ENCODE assay signal across 31 cellular contexts in the genomic region with DNA sequence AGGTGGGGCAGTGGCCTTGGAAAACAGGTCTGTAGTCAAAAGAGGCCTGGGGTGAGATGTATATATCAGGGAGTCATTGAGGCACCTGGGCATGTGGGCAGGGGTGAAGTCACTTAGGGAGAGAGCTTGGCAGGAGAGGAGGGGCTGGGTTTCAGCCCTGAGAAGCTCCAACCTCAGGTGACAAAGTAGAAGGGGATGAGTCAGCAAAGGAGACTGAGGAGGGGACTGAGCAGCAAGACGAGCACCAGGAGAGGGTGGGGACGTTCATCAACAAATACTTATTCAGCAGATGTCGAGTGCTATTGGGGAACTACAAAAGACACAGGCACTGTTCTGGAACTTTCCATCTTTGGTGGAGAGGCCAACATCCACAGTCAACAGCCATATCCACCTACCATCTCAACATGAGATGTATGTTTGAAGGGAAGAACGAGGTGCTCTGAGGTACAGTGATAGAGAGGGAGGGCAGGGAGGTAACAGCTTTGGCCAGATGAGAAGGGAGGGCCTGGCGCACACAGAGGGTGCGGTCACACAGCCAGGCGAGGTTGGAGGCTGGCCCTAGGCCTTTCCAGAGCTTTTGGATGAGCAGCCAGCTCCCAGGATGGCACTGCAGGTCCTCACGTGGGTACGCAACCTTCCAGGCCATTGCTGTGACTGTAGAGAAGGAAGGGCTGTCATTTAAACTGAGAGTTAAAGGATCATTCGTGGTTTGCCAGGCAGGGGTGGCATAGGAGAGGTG. TPM values are rescaled to one million over a fixed set of nuclear protein-coding genes. Genes with fewer than 3 reads are reported as not detected.
"Had no signal": no experiment of that assay in that cellular context is flagged by ENCODE, and none has a peak within 500 bp of the region (broad histone marks: within the 10 kb centered on the region; RNA-seq: fewer than 3 reads in every experiment).

No MANE protein-coding gene starts in this region.

- H3K4me3 ChIP-seq: breast epithelium, hepatocyte, ovary, prostate gland, sigmoid colon, suprapubic skin, tibial artery, uterus had no signal

- DNase-seq: activated CD4-positive, alpha-beta T cell treated with anti-CD3 and anti-CD28 coated beads for 48 hours; activated CD4-positive, alpha-beta T cell treated with anti-CD3 and anti-CD28 coated beads, Interleukin-2, amount 50 U/mL, for 48 hours; activated CD8-positive, alpha-beta memory T cell treated with anti-CD3 and anti-CD28 coated beads for 24 hours; activated effector memory CD4-positive, alpha-beta T cell treated with Interleukin-2 at 50 U/mL for 16 hours; activated naive CD4-positive, alpha-beta T cell treated with anti-CD3 and anti-CD28 coated beads for 36 hours; dermis blood vessel endothelial cell; effector CD4-positive, alpha-beta T cell; islet precursor cell; left ventricle myocardium superior; ovary; retina; sigmoid colon; small intestine; stimulated activated CD4-positive, alpha-beta T cell treated with anti-CD3 and anti-CD28 coated beads, Interleukin-1b, Interleukin-23, amount 100 ng/mL, for 48 hours; stimulated activated CD4-positive, alpha-beta T cell treated with anti-CD3 and anti-CD28 coated beads, Interleukin-4, amount 100 ng/mL, for 4 hours; stimulated activated naive CD4-positive, alpha-beta T cell; SW 1271; T-helper 17 cell; T1000; tibial artery; uterus; WERI-Rb-1 had no signal

- H3K4me2 ChIP-seq: hepatocyte had no signal

- H3K36me3 ChIP-seq: breast epithelium, ovary, prostate gland, sigmoid colon, suprapubic skin, uterus, WERI-Rb-1 had no signal

- H3K9me3 ChIP-seq: breast epithelium, ovary, prostate gland, sigmoid colon, suprapubic skin, tibial artery, uterus had no signal

- H3K27me3 ChIP-seq: hepatocyte, ovary, sigmoid colon, tibial artery, uterus had no signal

- H3K27ac ChIP-seq: breast epithelium, hepatocyte, ovary, prostate gland, sigmoid colon, suprapubic skin, tibial artery, uterus had no signal

- ATAC-seq: activated CD4-positive, CD25-positive, alpha-beta regulatory T cell treated with anti-CD3 and anti-CD28 coated beads, Interleukin-2, amount 50 U/mL, for 24 hours; left ventricle myocardium superior; T-helper 17 cell had no signal

- H3K4me1 ChIP-seq: breast epithelium, prostate gland, sigmoid colon, suprapubic skin, tibial artery, uterus had no signal

- FAIRE-seq: endometrium, frontal cortex, small intestine had no signal

RNA-seq across cellular contexts. Expression of gene GLDN, which starts 45.7 kb away (rescaled TPM):
- total RNA-seq: activated naive CD4-positive, alpha-beta T cell treated with anti-CD3 and anti-CD28 coated beads for 36 hours; dermis blood vessel endothelial cell; epithelial cell of proximal tubule; lung microvascular endothelial cell had no signal

RNA-seq across cellular contexts. Expression of gene CYP19A1, which starts 48.7 kb away (rescaled TPM):
- total RNA-seq: activated naive CD4-positive, alpha-beta T cell treated with anti-CD3 and anti-CD28 coated beads for 36 hours; dermis blood vessel endothelial cell; epithelial cell of proximal tubule; lung microvascular endothelial cell; uterus had no signal
